Comparison of ENCODE assay signal across 12 cellular contexts in genomic region chr6:105346052-105346451, GRCh38. TPM values are rescaled to one million over a fixed set of nuclear protein-coding genes. Genes with fewer than 3 reads are reported as not detected.
DNase-seq lines count a peak whose midpoint lies in the region; ATAC-seq, FAIRE-seq and TF ChIP-seq lines count a peak whose summit lies in the region.
"Had no signal": no experiment of that assay in that cellular context is flagged by ENCODE, and none has a peak within 500 bp of the region (broad histone marks: within the 10 kb centered on the region; RNA-seq: fewer than 3 reads in every experiment).

No MANE protein-coding gene starts in this region.

- FAIRE-seq in HepG2 (lab: Jason Lieb, UNC), result no peak
- FAIRE-seq: GM12891 had no signal

- no peaks in the 10 kb centered on the region for H3K27me3 Mint-ChIP-seq in endodermal cell (ENCODE audit: insufficient read depth)
- H3K27me3 Mint-ChIP-seq in CD8-positive, alpha-beta T cell (ENCODE audit: low read depth), result no peaks in the 10 kb centered on the region
- H3K27me3 Mint-ChIP-seq: T-cell had no signal

- H2AFZ ChIP-seq in HepG2 (ENCODE audit: low read length), result no peak overlapping the region

- H3K79me2 ChIP-seq in HepG2 (ENCODE audit: insufficient read depth, low read length), result no peaks in the 10 kb centered on the region

- peaks cover 42% of the 10 kb centered on the region for H3K36me3 Mint-ChIP-seq in endodermal cell (ENCODE audit: low read depth)
- peaks cover 71% of the 10 kb centered on the region for H3K36me3 Mint-ChIP-seq in CD8-positive, alpha-beta T cell

- peaks cover 2% of the 10 kb centered on the region for H3K4me1 Mint-ChIP-seq in endodermal cell
- peaks cover 16% of the 10 kb centered on the region for H3K4me1 Mint-ChIP-seq in CD8-positive, alpha-beta T cell (ENCODE audit: low read depth)

- peaks cover 4% of the 10 kb centered on the region for H3K9me3 Mint-ChIP-seq in endodermal cell
- H3K9me3 Mint-ChIP-seq in CD8-positive, alpha-beta T cell, result no peaks in the 10 kb centered on the region
- H3K9me3 Mint-ChIP-seq: T-cell had no signal

- TF ChIP-seq CTCF in HepG2 (CRISPR knock-in tag; IDR thresholded peaks at IDR 0.05) (no peak), right lobe of liver (IDR thresholded peaks at IDR 0.05) (no peak), endodermal cell (conservative IDR thresholded peaks at IDR 0.05) (no peak)
- no peak for TF ChIP-seq CTCF in CD8-positive, alpha-beta T cell (IDR thresholded peaks at IDR 0.05)

- no peak overlapping the region for H3K4me2 ChIP-seq in HepG2 (ENCODE audit: low read depth, low read length)

- TF ChIP-seq POLR2A in HepG2 (IDR thresholded peaks at IDR 0.05; ENCODE audit: insufficient read depth in 1 of 2, low read depth in 2 of 2, low read length in 2 of 2), result no peak
- TF ChIP-seq POLR2A in right lobe of liver (IDR thresholded peaks at IDR 0.05), result no peak

- H3K27ac ChIP-seq in HepG2 (ENCODE audit: extremely low read length, insufficient read depth, low read length) (no peak overlapping the region), right lobe of liver (no peak overlapping the region), endodermal cell (ENCODE audit: low read depth, low read length) (no peak overlapping the region)
- no peak overlapping the region for H3K27ac ChIP-seq in CD8-positive, alpha-beta T cell (ENCODE audit: low read depth, low read length)

- ATAC-seq in HepG2, result no peak
- ATAC-seq in right lobe of liver, result no peak
- no peak for ATAC-seq in HG02840 (IDR thresholded peaks at IDR 0.05; ENCODE audit: low FRiP score, unreplicated experiment)
- no peak for ATAC-seq in CD8-positive, alpha-beta T cell
- ATAC-seq: T-cell had no signal

- no TSS peak for BruUV-seq in HepG2 (replicated peaks; lab: Mats Ljungman, UMichigan)

- peak overlapping the region; percentile 22 for H3K27ac Mint-ChIP-seq in endodermal cell
- H3K27ac Mint-ChIP-seq in CD8-positive, alpha-beta T cell, result no peak overlapping the region
- H3K27ac Mint-ChIP-seq: T-cell had no signal

- CTCF ChIA-PET in HepG2 (lab: Yijun Ruan, JAX; ENCODE audit: low intra/inter-chr PET ratio, low total read pairs), result no interaction called here
- CTCF ChIA-PET in CD8-positive, alpha-beta T cell (lab: Charles Lee), result no interaction called here

- H3K4me1 ChIP-seq in HepG2 (ENCODE audit: insufficient read depth, low read length) (no peaks in the 10 kb centered on the region), right lobe of liver (no peaks in the 10 kb centered on the region), endodermal cell (ENCODE audit: control insufficient read depth, insufficient read depth, low read length) (no peaks in the 10 kb centered on the region)
- no peaks in the 10 kb centered on the region for H3K4me1 ChIP-seq in CD8-positive, alpha-beta T cell (ENCODE audit: insufficient read depth, low read length)

- TF ChIP-seq RAD21 in HepG2 (CRISPR knock-in tag; IDR thresholded peaks at IDR 0.05), result no peak

- no peak overlapping the region for H3K4me3 Mint-ChIP-seq in endodermal cell
- H3K4me3 Mint-ChIP-seq in CD8-positive, alpha-beta T cell, result no peak overlapping the region
- H3K4me3 Mint-ChIP-seq: T-cell had no signal

- no peak for TF ChIP-seq EP300 in HepG2 (IDR thresholded peaks at IDR 0.05; ENCODE audit: low read depth in 2 of 2, low read length in 2 of 2)
- no peak for TF ChIP-seq EP300 in HepG2 (CRISPR knock-in tag; IDR thresholded peaks at IDR 0.05; ENCODE audit: borderline replicate concordance)

- H3K9ac ChIP-seq in HepG2 (ENCODE audit: insufficient read depth, low read depth, low read length) (no peak overlapping the region), endodermal cell (ENCODE audit: extremely low read depth, low read length, poor library complexity, severe bottlenecking) (no peak overlapping the region)

- H3K27me3 ChIP-seq in HepG2 (ENCODE audit: control insufficient read depth in 1 of 2, insufficient read depth in 2 of 2, low read length in 2 of 2) (no peaks in the 10 kb centered on the region), right lobe of liver (no peaks in the 10 kb centered on the region), endodermal cell (ENCODE audit: control insufficient read depth, insufficient read depth, low read length, poor library complexity, severe bottlenecking) (no peaks in the 10 kb centered on the region)
- H3K27me3 ChIP-seq in CD8-positive, alpha-beta T cell (ENCODE audit: insufficient read depth, low read length), result no peaks in the 10 kb centered on the region

- DNase-seq in HepG2 (ENCODE audit: low spot score) (peak; percentile 41), right lobe of liver (no peak), endodermal cell (no peak), left kidney (ENCODE audit: low read depth, low spot score) (peak; percentile 29)
- DNase-seq in activated CD8-positive, alpha-beta memory T cell treated with anti-CD3 and anti-CD28 coated beads for 24 hours, result no peak
- no peak for DNase-seq in activated CD4-positive, alpha-beta T cell treated with anti-CD3 and anti-CD28 coated beads, Interleukin-2, amount 50 U/mL, for 4 hours
- no peak for DNase-seq in CD8-positive, alpha-beta T cell
- DNase-seq: activated T-cell treated with anti-CD3 and anti-CD28 coated beads, Interleukin-2, amount 50 U/mL, for 48 hours; AML-193; T-cell had no signal

- in situ Hi-C loops in HepG2 (cut with HindIII; ENCODE audit: extremely low pct_ligation_motif_present, low pct_unique_long_range_greater_than_20kb), result no loop called here

- H3K4me3 ChIP-seq in HepG2 (replicated peaks in 1 of 3; ENCODE audit: insufficient read depth in 1 of 3, low read depth in 2 of 3, low read length in 3 of 3) (no peak overlapping the region), right lobe of liver (no peak overlapping the region), endodermal cell (ENCODE audit: low read length) (no peak overlapping the region)
- no peak overlapping the region for H3K4me3 ChIP-seq in CD8-positive, alpha-beta T cell (ENCODE audit: low read depth, low read length)

- intact Hi-C loops in HepG2 (cut with micrococcal nuclease; ENCODE audit: unreplicated experiment) (no loop called here), right lobe of liver (cut with DNase I) (no loop called here)
- intact Hi-C loops in CD8-positive, alpha-beta T cell (cut with DNase I, micrococcal nuclease), result no loop called here

- POLR2A ChIA-PET in HepG2 (lab: Yijun Ruan, JAX), result no interaction called here
- POLR2A ChIA-PET in CD8-positive, alpha-beta T cell (lab: Charles Lee), result no interaction called here

- H3K9me3 ChIP-seq in HepG2 (ENCODE audit: low read length) (no peaks in the 10 kb centered on the region), right lobe of liver (no peaks in the 10 kb centered on the region), endodermal cell (ENCODE audit: control insufficient read depth, low read length) (no peaks in the 10 kb centered on the region)
- H3K9me3 ChIP-seq in CD8-positive, alpha-beta T cell (ENCODE audit: low read length), result no peaks in the 10 kb centered on the region

- H3K36me3 ChIP-seq in HepG2 (replicated peaks in 1 of 2; ENCODE audit: control insufficient read depth in 1 of 2, insufficient read depth in 2 of 2, low read length in 2 of 2), result peaks cover 4 to 17% of the 10 kb centered on the region in 2 experiments; a peak in 4 of 5 replicates
- peaks cover 0 to 5% (median 3%) of the 10 kb centered on the region in 4 donors for H3K36me3 ChIP-seq in right lobe of liver
- peaks cover 4% of the 10 kb centered on the region for H3K36me3 ChIP-seq in endodermal cell (ENCODE audit: control insufficient read depth, insufficient read depth, low read length)
- no peaks in the 10 kb centered on the region for H3K36me3 ChIP-seq in CD8-positive, alpha-beta T cell (ENCODE audit: insufficient read depth, low read length)

- H4K20me1 ChIP-seq in HepG2 (ENCODE audit: insufficient read depth, low read length), result no peaks in the 10 kb centered on the region

- WGBS in HepG2 (ENCODE audit: low lambda C conversion rate), result 83% methylated on average over 3 of the region's 3 CpGs
- 67% methylated on average over 3 of the region's 3 CpGs for WGBS in right lobe of liver (ENCODE audit: insufficient coverage, low coverage, low lambda C conversion rate, missing lambda C conversion rate)
- 76 to 85% methylated on average over 3 of the region's 3 CpGs for WGBS in endodermal cell (ENCODE audit: insufficient coverage in 1 of 2, insufficient read length in 1 of 2), 2 experiments

TF ChIP-seq in HepG2, 621 proteins besides CTCF, POLR2A, EP300 and RAD21 (continues in another document):
- TF ChIP-seq ZFP41 (CRISPR knock-in tag; IDR thresholded peaks at IDR 0.05; ENCODE audit: borderline replicate concordance) (no peak), ZNF296 (CRISPR knock-in tag; conservative IDR thresholded peaks at IDR 0.05) (no peak)

RNA-seq across cellular contexts. Expression of gene PREP, which starts 56.8 kb away (rescaled TPM):
- total RNA-seq in HepG2 (2016; rRNA removed; fragmentation: Illumina TruSeq; extraction: Trizol) (15.9 and 32.2 TPM in 2 replicates), right lobe of liver (10 to 100 TPM; 14.8 to 18.8 (median 16.7) TPM), endodermal cell (10 to 100 TPM; 42.9 to 52.2 TPM)
- total RNA-seq in HepG2 (2016; cell fraction: cytosol; rRNA removed; fragmentation: Illumina TruSeq; extraction: Trizol; ENCODE audit: low read depth), result 3.0 and 3.7 TPM in 2 replicates
- total RNA-seq in HepG2 (2016; cell fraction: insoluble cytoplasmic fraction; rRNA removed; fragmentation: Illumina TruSeq; extraction: Trizol), result 17.2 and 31.6 TPM in 2 replicates
- 8.9 and 10.3 TPM in 2 replicates for total RNA-seq in HepG2 (2016; cell fraction: membrane; rRNA removed; fragmentation: Illumina TruSeq; extraction: Trizol)
- 23.8 and 23.9 TPM in 2 replicates for total RNA-seq in HepG2 (2016; cell fraction: nucleus; rRNA removed; fragmentation: Illumina TruSeq; extraction: Trizol)
- polyA plus RNA-seq in HepG2 (2011; rRNA removed), result 11.4 and 12.6 TPM in 2 replicates
- 10.2 and 11.6 TPM in 2 replicates for polyA plus RNA-seq in HepG2 (2011; cell fraction: cytosol; rRNA removed)
- polyA plus RNA-seq in HepG2 (2011; cell fraction: nucleus; rRNA removed), result 10.7 and 11.9 TPM in 2 replicates
- 14.5 and 15.6 TPM in 2 replicates for polyA plus RNA-seq in HepG2 (2012)
- 3.0 and 4.0 TPM in 2 replicates for polyA plus RNA-seq in HepG2 (2016; cell fraction: cytosol; fragmentation: Illumina TruSeq; extraction: Trizol; ENCODE audit: low read depth)
- 33.9 and 35.7 TPM in 2 replicates for polyA plus RNA-seq in HepG2 (2016; cell fraction: insoluble cytoplasmic fraction; fragmentation: Illumina TruSeq; extraction: Trizol; ENCODE audit: low read depth)
- 6.7 and 7.1 TPM in 2 replicates for polyA plus RNA-seq in HepG2 (2016; cell fraction: membrane; fragmentation: Illumina TruSeq; extraction: Trizol; ENCODE audit: low read depth)
- polyA plus RNA-seq in HepG2 (2016; cell fraction: nucleus; fragmentation: Illumina TruSeq; extraction: Trizol; ENCODE audit: insufficient read depth, low read depth), result 21.1 and 25.8 TPM in 2 replicates
- 12.3 and 16.6 TPM in 2 replicates for polyA minus RNA-seq in HepG2 (2011; rRNA and poly(A)+ RNA removed; ENCODE audit: low replicate concordance)
- 16.1 and 16.4 TPM in 2 replicates for polyA minus RNA-seq in HepG2 (2011; cell fraction: cytosol; rRNA and poly(A)+ RNA removed)
- 26.9 and 28.1 TPM in 2 replicates for polyA minus RNA-seq in HepG2 (2011; cell fraction: nucleus; rRNA and poly(A)+ RNA removed)
- 44.4 TPM for polyA plus RNA-seq in endodermal cell (2013, experiment 1 of 2)
- 42.4 TPM for polyA plus RNA-seq in endodermal cell (2013, experiment 2 of 2)
- total RNA-seq in CD8-positive, alpha-beta T cell, result 10 to 100 TPM; 15.7 to 17.6 TPM

Comparison
In these comparisons a context has a peak if more than half of its experiments do, and no peak if none do; other contexts are left out.
1. DNase-seq: peak in HepG2 (single experiment) and left kidney (single experiment); none in right lobe of liver (0 of 3), endodermal cell (single experiment), activated CD8-positive, alpha-beta memory T cell treated with anti-CD3 and anti-CD28 coated beads for 24 hours (single experiment), activated CD4-positive, alpha-beta T cell treated with anti-CD3 and anti-CD28 coated beads, Interleukin-2, amount 50 U/mL, for 4 hours (0 of 2) and CD8-positive, alpha-beta T cell (0 of 7).